Comparison of ENCODE assay signal across 1 cellular context in the genomic region with DNA sequence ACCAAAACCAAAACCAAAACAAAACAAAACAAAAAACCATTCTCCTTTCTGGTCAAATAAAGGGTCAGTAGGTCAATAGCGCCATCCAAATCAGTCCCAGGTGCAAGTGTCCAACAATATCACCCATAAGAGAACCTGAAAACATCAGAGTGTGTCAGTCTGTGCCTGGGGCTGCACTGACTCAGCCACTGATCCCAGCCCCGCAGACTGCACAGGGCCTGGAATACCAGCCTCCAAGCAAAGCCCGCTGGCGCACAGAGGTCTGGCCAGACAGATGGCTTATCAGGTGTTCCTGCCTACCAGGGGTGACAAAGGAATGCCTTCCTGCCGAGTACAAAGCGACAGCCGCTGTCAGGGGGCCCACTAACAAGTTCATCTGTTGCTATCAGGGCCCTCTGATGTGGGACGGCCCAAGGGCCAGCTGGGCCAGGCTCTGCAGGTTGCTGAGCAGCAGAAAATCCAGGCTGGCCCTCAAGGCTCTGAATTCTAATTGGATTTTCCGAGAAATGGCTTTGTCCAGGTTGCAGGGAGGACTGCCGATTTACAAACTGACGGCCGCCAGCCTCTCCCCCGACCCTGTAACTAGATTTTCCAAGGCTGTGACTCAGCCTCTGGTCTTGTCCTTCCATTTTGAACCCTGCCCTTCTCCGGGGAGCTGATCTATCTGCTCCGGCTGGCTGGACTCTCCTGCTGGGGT.
TF ChIP-seq lines count a peak whose summit lies in the region.

No MANE protein-coding gene starts in this region.

TF ChIP-seq in HepG2, 621 proteins besides CTCF, POLR2A, EP300 and RAD21 (continued from another document and continues in another):
- TF ChIP-seq, protein P1, sequence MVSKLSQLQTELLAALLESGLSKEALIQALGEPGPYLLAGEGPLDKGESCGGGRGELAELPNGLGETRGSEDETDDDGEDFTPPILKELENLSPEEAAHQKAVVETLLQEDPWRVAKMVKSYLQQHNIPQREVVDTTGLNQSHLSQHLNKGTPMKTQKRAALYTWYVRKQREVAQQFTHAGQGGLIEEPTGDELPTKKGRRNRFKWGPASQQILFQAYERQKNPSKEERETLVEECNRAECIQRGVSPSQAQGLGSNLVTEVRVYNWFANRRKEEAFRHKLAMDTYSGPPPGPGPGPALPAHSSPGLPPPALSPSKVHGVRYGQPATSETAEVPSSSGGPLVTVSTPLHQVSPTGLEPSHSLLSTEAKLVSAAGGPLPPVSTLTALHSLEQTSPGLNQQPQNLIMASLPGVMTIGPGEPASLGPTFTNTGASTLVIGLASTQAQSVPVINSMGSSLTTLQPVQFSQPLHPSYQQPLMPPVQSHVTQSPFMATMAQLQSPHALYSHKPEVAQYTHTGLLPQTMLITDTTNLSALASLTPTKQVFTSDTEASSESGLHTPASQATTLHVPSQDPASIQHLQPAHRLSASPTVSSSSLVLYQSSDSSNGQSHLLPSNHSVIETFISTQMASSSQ (IDR thresholded peaks at IDR 0.05; ENCODE audit: low read depth): 0 out of 2 replicates have a peak, but pooled peaks have one; percentile 38
- TF ChIP-seq, protein P1 (CRISPR knock-in tag; IDR thresholded peaks at IDR 0.05; ENCODE audit: borderline replicate concordance): peak; percentile 90
- TF ChIP-seq HIVEP1 (CRISPR knock-in tag; IDR thresholded peaks at IDR 0.05) (peak; percentile 75; the same call in 1 of the 2 replicates), ZEB1 (IDR thresholded peaks at IDR 0.05; ENCODE audit: insufficient replicate concordance, low read depth) (peak; percentile 65), SOX5 (CRISPR knock-in tag; IDR thresholded peaks at IDR 0.05; ENCODE audit: borderline replicate concordance) (peak; percentile 95), MIER3 (CRISPR knock-in tag; IDR thresholded peaks at IDR 0.05; ENCODE audit: borderline replicate concordance) (peak; percentile 28; the same call in 1 of the 2 replicates), ZKSCAN8 (CRISPR knock-in tag; IDR thresholded peaks at IDR 0.05; ENCODE audit: borderline replicate concordance) (0 out of 2 replicates have a peak, but pooled peaks have one; percentile 54), U2AF1 (optimal IDR thresholded peaks at IDR 0.05; ENCODE audit: low read depth, low read length) (no peak), ZNF792 (CRISPR knock-in tag; IDR thresholded peaks at IDR 0.05) (no peak), ZNF607 (CRISPR knock-in tag; IDR thresholded peaks at IDR 0.05; ENCODE audit: borderline replicate concordance) (0 out of 2 replicates have a peak, but pooled peaks have one; percentile 35), ZNF335 (CRISPR knock-in tag; IDR thresholded peaks at IDR 0.05) (no peak), ZNF343 (CRISPR knock-in tag; IDR thresholded peaks at IDR 0.05) (no peak), ZNF891 (CRISPR knock-in tag; IDR thresholded peaks at IDR 0.05) (peak; percentile 21; the same call in 1 of the 2 replicates), PHF5A (CRISPR knock-in tag; IDR thresholded peaks at IDR 0.05; ENCODE audit: low read depth, unreplicated experiment) (no peak), TRIM24 (CRISPR knock-in tag; IDR thresholded peaks at IDR 0.05) (no peak), SNAI1 (CRISPR knock-in tag; IDR thresholded peaks at IDR 0.05; ENCODE audit: borderline replicate concordance) (peak; percentile 58; the same call in 1 of the 2 replicates), ZNF543 (CRISPR knock-in tag; IDR thresholded peaks at IDR 0.05) (peak; percentile 88)
- TF ChIP-seq, protein P2, sequence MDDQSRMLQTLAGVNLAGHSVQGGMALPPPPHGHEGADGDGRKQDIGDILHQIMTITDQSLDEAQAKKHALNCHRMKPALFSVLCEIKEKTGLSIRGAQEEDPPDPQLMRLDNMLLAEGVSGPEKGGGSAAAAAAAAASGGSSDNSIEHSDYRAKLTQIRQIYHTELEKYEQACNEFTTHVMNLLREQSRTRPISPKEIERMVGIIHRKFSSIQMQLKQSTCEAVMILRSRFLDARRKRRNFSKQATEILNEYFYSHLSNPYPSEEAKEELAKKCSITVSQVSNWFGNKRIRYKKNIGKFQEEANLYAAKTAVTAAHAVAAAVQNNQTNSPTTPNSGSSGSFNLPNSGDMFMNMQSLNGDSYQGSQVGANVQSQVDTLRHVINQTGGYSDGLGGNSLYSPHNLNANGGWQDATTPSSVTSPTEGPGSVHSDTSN (CRISPR knock-in tag; IDR thresholded peaks at IDR 0.05; ENCODE audit: borderline replicate concordance): no peak
- TF ChIP-seq, protein P3, sequence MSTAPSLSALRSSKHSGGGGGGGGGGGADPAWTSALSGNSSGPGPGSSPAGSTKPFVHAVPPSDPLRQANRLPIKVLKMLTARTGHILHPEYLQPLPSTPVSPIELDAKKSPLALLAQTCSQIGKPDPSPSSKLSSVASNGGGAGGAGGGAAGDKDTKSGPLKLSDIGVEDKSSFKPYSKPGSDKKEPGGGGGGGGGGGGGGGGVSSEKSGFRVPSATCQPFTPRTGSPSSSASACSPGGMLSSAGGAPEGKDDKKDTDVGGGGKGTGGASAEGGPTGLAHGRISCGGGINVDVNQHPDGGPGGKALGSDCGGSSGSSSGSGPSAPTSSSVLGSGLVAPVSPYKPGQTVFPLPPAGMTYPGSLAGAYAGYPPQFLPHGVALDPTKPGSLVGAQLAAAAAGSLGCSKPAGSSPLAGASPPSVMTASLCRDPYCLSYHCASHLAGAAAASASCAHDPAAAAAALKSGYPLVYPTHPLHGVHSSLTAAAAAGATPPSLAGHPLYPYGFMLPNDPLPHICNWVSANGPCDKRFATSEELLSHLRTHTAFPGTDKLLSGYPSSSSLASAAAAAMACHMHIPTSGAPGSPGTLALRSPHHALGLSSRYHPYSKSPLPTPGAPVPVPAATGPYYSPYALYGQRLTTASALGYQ (CRISPR knock-in tag; IDR thresholded peaks at IDR 0.05): peak; percentile 71; the same call in 1 of the 2 replicates
- TF ChIP-seq, protein P4, sequence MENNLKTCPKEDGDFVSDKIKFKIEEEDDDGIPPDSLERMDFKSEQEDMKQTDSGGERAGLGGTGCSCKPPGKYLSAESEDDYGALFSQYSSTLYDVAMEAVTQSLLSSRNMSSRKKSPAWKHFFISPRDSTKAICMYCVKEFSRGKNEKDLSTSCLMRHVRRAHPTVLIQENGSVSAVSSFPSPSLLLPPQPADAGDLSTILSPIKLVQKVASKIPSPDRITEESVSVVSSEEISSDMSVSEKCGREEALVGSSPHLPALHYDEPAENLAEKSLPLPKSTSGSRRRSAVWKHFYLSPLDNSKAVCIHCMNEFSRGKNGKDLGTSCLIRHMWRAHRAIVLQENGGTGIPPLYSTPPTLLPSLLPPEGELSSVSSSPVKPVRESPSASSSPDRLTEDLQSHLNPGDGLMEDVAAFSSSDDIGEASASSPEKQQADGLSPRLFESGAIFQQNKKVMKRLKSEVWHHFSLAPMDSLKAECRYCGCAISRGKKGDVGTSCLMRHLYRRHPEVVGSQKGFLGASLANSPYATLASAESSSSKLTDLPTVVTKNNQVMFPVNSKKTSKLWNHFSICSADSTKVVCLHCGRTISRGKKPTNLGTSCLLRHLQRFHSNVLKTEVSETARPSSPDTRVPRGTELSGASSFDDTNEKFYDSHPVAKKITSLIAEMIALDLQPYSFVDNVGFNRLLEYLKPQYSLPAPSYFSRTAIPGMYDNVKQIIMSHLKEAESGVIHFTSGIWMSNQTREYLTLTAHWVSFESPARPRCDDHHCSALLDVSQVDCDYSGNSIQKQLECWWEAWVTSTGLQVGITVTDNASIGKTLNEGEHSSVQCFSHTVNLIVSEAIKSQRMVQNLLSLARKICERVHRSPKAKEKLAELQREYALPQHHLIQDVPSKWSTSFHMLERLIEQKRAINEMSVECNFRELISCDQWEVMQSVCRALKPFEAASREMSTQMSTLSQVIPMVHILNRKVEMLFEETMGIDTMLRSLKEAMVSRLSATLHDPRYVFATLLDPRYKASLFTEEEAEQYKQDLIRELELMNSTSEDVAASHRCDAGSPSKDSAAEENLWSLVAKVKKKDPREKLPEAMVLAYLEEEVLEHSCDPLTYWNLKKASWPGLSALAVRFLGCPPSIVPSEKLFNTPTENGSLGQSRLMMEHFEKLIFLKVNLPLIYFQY (CRISPR knock-in tag; IDR thresholded peaks at IDR 0.05; ENCODE audit: borderline replicate concordance): peak; percentile 88
- TF ChIP-seq, protein P5, sequence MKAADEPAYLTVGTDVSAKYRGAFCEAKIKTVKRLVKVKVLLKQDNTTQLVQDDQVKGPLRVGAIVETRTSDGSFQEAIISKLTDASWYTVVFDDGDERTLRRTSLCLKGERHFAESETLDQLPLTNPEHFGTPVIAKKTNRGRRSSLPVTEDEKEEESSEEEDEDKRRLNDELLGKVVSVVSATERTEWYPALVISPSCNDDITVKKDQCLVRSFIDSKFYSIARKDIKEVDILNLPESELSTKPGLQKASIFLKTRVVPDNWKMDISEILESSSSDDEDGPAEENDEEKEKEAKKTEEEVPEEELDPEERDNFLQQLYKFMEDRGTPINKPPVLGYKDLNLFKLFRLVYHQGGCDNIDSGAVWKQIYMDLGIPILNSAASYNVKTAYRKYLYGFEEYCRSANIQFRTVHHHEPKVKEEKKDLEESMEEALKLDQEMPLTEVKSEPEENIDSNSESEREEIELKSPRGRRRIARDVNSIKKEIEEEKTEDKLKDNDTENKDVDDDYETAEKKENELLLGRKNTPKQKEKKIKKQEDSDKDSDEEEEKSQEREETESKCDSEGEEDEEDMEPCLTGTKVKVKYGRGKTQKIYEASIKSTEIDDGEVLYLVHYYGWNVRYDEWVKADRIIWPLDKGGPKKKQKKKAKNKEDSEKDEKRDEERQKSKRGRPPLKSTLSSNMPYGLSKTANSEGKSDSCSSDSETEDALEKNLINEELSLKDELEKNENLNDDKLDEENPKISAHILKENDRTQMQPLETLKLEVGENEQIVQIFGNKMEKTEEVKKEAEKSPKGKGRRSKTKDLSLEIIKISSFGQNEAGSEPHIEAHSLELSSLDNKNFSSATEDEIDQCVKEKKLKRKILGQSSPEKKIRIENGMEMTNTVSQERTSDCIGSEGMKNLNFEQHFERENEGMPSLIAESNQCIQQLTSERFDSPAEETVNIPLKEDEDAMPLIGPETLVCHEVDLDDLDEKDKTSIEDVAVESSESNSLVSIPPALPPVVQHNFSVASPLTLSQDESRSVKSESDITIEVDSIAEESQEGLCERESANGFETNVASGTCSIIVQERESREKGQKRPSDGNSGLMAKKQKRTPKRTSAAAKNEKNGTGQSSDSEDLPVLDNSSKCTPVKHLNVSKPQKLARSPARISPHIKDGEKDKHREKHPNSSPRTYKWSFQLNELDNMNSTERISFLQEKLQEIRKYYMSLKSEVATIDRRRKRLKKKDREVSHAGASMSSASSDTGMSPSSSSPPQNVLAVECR (CRISPR knock-in tag; IDR thresholded peaks at IDR 0.05; ENCODE audit: borderline replicate concordance): peak; percentile 47; the same call in 1 of the 2 replicates
- TF ChIP-seq, protein P6, sequence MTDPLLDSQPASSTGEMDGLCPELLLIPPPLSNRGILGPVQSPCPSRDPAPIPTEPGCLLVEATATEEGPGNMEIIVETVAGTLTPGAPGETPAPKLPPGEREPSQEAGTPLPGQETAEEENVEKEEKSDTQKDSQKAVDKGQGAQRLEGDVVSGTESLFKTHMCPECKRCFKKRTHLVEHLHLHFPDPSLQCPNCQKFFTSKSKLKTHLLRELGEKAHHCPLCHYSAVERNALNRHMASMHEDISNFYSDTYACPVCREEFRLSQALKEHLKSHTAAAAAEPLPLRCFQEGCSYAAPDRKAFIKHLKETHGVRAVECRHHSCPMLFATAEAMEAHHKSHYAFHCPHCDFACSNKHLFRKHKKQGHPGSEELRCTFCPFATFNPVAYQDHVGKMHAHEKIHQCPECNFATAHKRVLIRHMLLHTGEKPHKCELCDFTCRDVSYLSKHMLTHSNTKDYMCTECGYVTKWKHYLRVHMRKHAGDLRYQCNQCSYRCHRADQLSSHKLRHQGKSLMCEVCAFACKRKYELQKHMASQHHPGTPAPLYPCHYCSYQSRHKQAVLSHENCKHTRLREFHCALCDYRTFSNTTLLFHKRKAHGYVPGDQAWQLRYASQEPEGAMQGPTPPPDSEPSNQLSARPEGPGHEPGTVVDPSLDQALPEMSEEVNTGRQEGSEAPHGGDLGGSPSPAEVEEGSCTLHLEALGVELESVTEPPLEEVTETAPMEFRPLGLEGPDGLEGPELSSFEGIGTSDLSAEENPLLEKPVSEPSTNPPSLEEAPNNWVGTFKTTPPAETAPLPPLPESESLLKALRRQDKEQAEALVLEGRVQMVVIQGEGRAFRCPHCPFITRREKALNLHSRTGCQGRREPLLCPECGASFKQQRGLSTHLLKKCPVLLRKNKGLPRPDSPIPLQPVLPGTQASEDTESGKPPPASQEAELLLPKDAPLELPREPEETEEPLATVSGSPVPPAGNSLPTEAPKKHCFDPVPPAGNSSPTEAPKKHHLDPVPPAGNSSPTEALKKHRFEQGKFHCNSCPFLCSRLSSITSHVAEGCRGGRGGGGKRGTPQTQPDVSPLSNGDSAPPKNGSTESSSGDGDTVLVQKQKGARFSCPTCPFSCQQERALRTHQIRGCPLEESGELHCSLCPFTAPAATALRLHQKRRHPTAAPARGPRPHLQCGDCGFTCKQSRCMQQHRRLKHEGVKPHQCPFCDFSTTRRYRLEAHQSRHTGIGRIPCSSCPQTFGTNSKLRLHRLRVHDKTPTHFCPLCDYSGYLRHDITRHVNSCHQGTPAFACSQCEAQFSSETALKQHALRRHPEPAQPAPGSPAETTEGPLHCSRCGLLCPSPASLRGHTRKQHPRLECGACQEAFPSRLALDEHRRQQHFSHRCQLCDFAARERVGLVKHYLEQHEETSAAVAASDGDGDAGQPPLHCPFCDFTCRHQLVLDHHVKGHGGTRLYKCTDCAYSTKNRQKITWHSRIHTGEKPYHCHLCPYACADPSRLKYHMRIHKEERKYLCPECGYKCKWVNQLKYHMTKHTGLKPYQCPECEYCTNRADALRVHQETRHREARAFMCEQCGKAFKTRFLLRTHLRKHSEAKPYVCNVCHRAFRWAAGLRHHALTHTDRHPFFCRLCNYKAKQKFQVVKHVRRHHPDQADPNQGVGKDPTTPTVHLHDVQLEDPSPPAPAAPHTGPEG (CRISPR knock-in tag; IDR thresholded peaks at IDR 0.05): no peak
- TF ChIP-seq, protein P7, sequence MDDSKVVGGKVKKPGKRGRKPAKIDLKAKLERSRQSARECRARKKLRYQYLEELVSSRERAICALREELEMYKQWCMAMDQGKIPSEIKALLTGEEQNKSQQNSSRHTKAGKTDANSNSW (CRISPR knock-in tag; IDR thresholded peaks at IDR 0.05; ENCODE audit: borderline replicate concordance): 0 out of 2 replicates have a peak, but pooled peaks have one; percentile 43
